ENCODE assay signal across 1 cellular context in genomic region chr11:71563401-71563800, GRCh38.
TF ChIP-seq lines count a peak whose summit lies in the region.

No MANE protein-coding gene starts in this region.

TF ChIP-seq in GM23338, 12 proteins besides CTCF, POLR2A, EP300 and RAD21 (continued from another document):
- TF ChIP-seq ETS1 (IDR thresholded peaks at IDR 0.05) = no peak
- TF ChIP-seq EZH2phosphoT487 (IDR thresholded peaks at IDR 0.05; ENCODE audit: unreplicated experiment) = no peak
- TF ChIP-seq REST (IDR thresholded peaks at IDR 0.05; ENCODE audit: unreplicated experiment) = no peak
- TF ChIP-seq CREB1 (CRISPR knock-in tag; IDR thresholded peaks at IDR 0.05; ENCODE audit: low read depth) = no peak
- TF ChIP-seq ZNF114 (CRISPR knock-in tag; IDR thresholded peaks at IDR 0.05) = no peak
